Comparison of ENCODE assay signal across 14 cellular contexts in the genomic region with DNA sequence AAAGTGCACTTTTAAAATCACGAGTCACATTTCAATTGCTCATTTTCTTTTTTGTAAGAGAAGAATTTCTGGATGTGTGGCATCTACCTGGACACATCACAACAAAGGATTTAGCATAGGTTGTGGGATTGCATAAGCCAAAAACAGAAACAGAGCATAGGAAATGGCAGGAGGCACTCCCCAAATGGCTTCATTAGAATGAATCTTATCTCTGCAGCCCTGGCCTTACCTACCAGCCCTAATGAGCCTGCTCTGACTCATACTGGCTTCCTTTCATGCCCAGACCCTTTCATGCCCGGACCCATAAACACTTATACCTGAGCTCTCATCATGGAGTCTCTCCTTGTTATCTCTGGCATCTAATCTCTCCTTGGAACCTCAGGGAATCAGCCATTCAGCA.
"Had no signal": no experiment of that assay in that cellular context is flagged by ENCODE, and none has a peak within 500 bp of the region (broad histone marks: within the 10 kb centered on the region; RNA-seq: fewer than 3 reads in every experiment).

No MANE protein-coding gene starts in this region.

- H3K9me3 ChIP-seq: ascending aorta, transverse colon had no signal

- DNase-seq: activated CD4-positive, CD25-positive, alpha-beta regulatory T cell treated with anti-CD3 and anti-CD28 coated beads, Interleukin-2, amount 50 U/mL, for 72 hours; activated naive CD4-positive, alpha-beta T cell; activated naive CD8-positive, alpha-beta T cell treated with anti-CD3 and anti-CD28 coated beads, Interleukin-2, amount 50 U/mL, for 24 hours; activated T-cell treated with anti-CD3 and anti-CD28 coated beads for 4 hours; erythroblast; left ventricle myocardium superior; right cardiac atrium; stimulated activated naive CD8-positive, alpha-beta T cell treated with anti-CD3 and anti-CD28 coated beads, Interleukin-15, Interleukin-2, amounts not matched to agents 100 U/mL and 50 U/mL, for 24 hours; transverse colon had no signal

- H3K4me3 Mint-ChIP-seq: activated naive CD8-positive, alpha-beta T cell treated with anti-CD3 and anti-CD28 coated beads, Interleukin-2, amount 50 U/mL, for 24 hours; nephron had no signal

- H3K27me3 Mint-ChIP-seq: progenitor cell of endocrine pancreas had no signal

- H3K36me3 ChIP-seq: ascending aorta, cardiac muscle cell, transverse colon had no signal

- H3K27ac Mint-ChIP-seq: activated naive CD8-positive, alpha-beta T cell treated with anti-CD3 and anti-CD28 coated beads, Interleukin-2, amount 50 U/mL, for 24 hours; nephron; progenitor cell of endocrine pancreas had no signal

- H3K4me3 ChIP-seq: ascending aorta, cardiac muscle cell, smooth muscle cell, transverse colon had no signal

- H3K4me1 ChIP-seq: ascending aorta, transverse colon had no signal

- H3K27ac ChIP-seq: ascending aorta, cardiac muscle cell, transverse colon had no signal

- H3K27me3 ChIP-seq: ascending aorta, cardiac muscle cell, transverse colon had no signal

- H3K9me3 Mint-ChIP-seq: activated naive CD8-positive, alpha-beta T cell treated with anti-CD3 and anti-CD28 coated beads, Interleukin-2, amount 50 U/mL, for 24 hours; nephron had no signal

- H3K4me1 Mint-ChIP-seq: activated naive CD8-positive, alpha-beta T cell treated with anti-CD3 and anti-CD28 coated beads, Interleukin-2, amount 50 U/mL, for 24 hours; nephron had no signal

- ATAC-seq: activated naive CD8-positive, alpha-beta T cell treated with anti-CD3 and anti-CD28 coated beads, Interleukin-2, amount 50 U/mL, for 24 hours; left ventricle myocardium superior; right cardiac atrium; stimulated activated naive CD8-positive, alpha-beta T cell treated with anti-CD3 and anti-CD28 coated beads, Interleukin-15, Interleukin-2, amounts not matched to agents 100 U/mL and 50 U/mL, for 24 hours had no signal
